ENCODE assay signal across 8 cellular contexts in genomic region chr1:244968431-244968830, GRCh38.
DNase-seq lines count a peak whose midpoint lies in the region; ATAC-seq and TF ChIP-seq lines count a peak whose summit lies in the region.

No MANE protein-coding gene starts in this region.

- H3K27ac Mint-ChIP-seq in stimulated activated effector memory CD8-positive, alpha-beta T cell treated with anti-CD3 and anti-CD28 coated beads, Interleukin-12 subunit alpha, Interleukin-12 subunit beta, amount 100 ng/mL, for 72 hours: peak overlapping the region; percentile 27

- 0 out of 2 replicates have a peak overlapping the region, but pooled peaks have one; percentile 67 for H3K4me2 ChIP-seq in KMS-11

- no peak overlapping the region for H3K9ac ChIP-seq in KMS-11

- H2AFZ ChIP-seq in KMS-11 (ENCODE audit: low read depth): no peak overlapping the region

- TF ChIP-seq CTCF in KMS-11 (conservative IDR thresholded peaks at IDR 0.05; ENCODE audit: low read depth, low read length): no peak

- H3K79me2 ChIP-seq in KMS-11 (ENCODE audit: insufficient read depth, low read depth): peaks cover 13% of the 10 kb centered on the region; the same call in 1 of the 2 replicates

- H3K27ac ChIP-seq in KMS-11 (peak overlapping the region; percentile 100; the same call in 1 of the 2 replicates), angular gyrus (ENCODE audit: low read depth, low read length) (peak overlapping the region; percentile 99)

- no peaks in the 10 kb centered on the region for H3K9me3 Mint-ChIP-seq in stimulated activated effector memory CD8-positive, alpha-beta T cell treated with anti-CD3 and anti-CD28 coated beads, Interleukin-12 subunit alpha, Interleukin-12 subunit beta, amount 100 ng/mL, for 72 hours

- H3K4me3 ChIP-seq in KMS-11 (IDR thresholded peaks at IDR 0.05; ENCODE audit: insufficient read depth, low read depth, low read length): no peak overlapping the region

- H3K4me1 ChIP-seq in KMS-11 (ENCODE audit: low read depth, poor library complexity, severe bottlenecking): peaks cover 16% of the 10 kb centered on the region

- no peak for ATAC-seq in stimulated activated effector memory CD8-positive, alpha-beta T cell treated with anti-CD3 and anti-CD28 coated beads, Interleukin-12 subunit alpha, Interleukin-12 subunit beta, amount 100 ng/mL, for 72 hours

- DNase-seq in islet precursor cell (peak; percentile 68), NCI-H526 treated with DMSO at 0.1 percent for 48 hours (lab: John Stamatoyannopoulos, UW) (no peak), A172 (ENCODE audit: low spot score) (no peak), NCI-H510A (lab: John Stamatoyannopoulos, UW) (no peak), COR-L47 (lab: John Stamatoyannopoulos, UW) (no peak)
- DNase-seq in stimulated activated effector memory CD8-positive, alpha-beta T cell treated with anti-CD3 and anti-CD28 coated beads, Interleukin-12 subunit alpha, Interleukin-12 subunit beta, amount 100 ng/mL, for 72 hours (ENCODE audit: low spot score in 2 of 2): no peak

- no peaks in the 10 kb centered on the region for H4K20me1 ChIP-seq in KMS-11 (ENCODE audit: insufficient read depth)

- H3K4me3 Mint-ChIP-seq in stimulated activated effector memory CD8-positive, alpha-beta T cell treated with anti-CD3 and anti-CD28 coated beads, Interleukin-12 subunit alpha, Interleukin-12 subunit beta, amount 100 ng/mL, for 72 hours: peak overlapping the region; percentile 38

- peaks cover 25% of the 10 kb centered on the region for H3K4me1 Mint-ChIP-seq in stimulated activated effector memory CD8-positive, alpha-beta T cell treated with anti-CD3 and anti-CD28 coated beads, Interleukin-12 subunit alpha, Interleukin-12 subunit beta, amount 100 ng/mL, for 72 hours

- no peaks in the 10 kb centered on the region for H3K27me3 ChIP-seq in KMS-11 (ENCODE audit: insufficient read depth, low read depth)

- peaks cover 24% of the 10 kb centered on the region for H3K36me3 Mint-ChIP-seq in stimulated activated effector memory CD8-positive, alpha-beta T cell treated with anti-CD3 and anti-CD28 coated beads, Interleukin-12 subunit alpha, Interleukin-12 subunit beta, amount 100 ng/mL, for 72 hours

- H3K36me3 ChIP-seq in KMS-11 (ENCODE audit: insufficient read depth): no peaks in the 10 kb centered on the region
